Comparison of ENCODE assay signal across 19 cellular contexts in genomic region chr1:15226626-15227286, GRCh38. TPM values are rescaled to one million over a fixed set of nuclear protein-coding genes. Genes with fewer than 3 reads are reported as not detected.
"Had no signal": no experiment of that assay in that cellular context is flagged by ENCODE, and none has a peak within 500 bp of the region (broad histone marks: within the 10 kb centered on the region; RNA-seq: fewer than 3 reads in every experiment).

No MANE protein-coding gene starts in this region.

- H3K4me1 ChIP-seq: foreskin keratinocyte, prostate gland, right lobe of liver, SJCRH30 had no signal

- DNase-seq: activated CD4-positive, alpha-beta T cell treated with anti-CD3 and anti-CD28 coated beads, Interleukin-2, amount 50 U/mL, for 4 hours; activated effector memory CD4-positive, alpha-beta T cell treated with anti-CD3 and anti-CD28 coated beads, Interleukin-2, amount 50 U/mL, for 16 hours; activated T-cell treated with anti-CD3 and anti-CD28 coated beads, Interleukin-2, amount 50 U/mL, for 72 hours; amniotic stem cell; foreskin keratinocyte; glutamatergic neuron; hippocampal formation; left lung; naive thymus-derived CD8-positive, alpha-beta T cell; right lobe of liver; SJCRH30; stimulated activated CD4-positive, alpha-beta T cell treated with anti-CD3 and anti-CD28 coated beads, Interleukin-4, amount 100 ng/mL, for 24 hours; SW 1271; T-helper 2 cell had no signal

- ATAC-seq: activated naive CD4-positive, alpha-beta T cell treated with anti-CD3 and anti-CD28 coated beads, Interleukin-2, amount 50 U/mL, for 72 hours; activated T-cell treated with anti-CD3 and anti-CD28 coated beads, Interleukin-2, amount 50 U/mL, for 72 hours; foreskin keratinocyte; left lung; naive thymus-derived CD8-positive, alpha-beta T cell; right lobe of liver; stimulated activated effector memory CD8-positive, alpha-beta T cell treated with anti-CD3 and anti-CD28 coated beads, Interleukin-12 subunit alpha, Interleukin-12 subunit beta, amount 100 ng/mL, for 72 hours had no signal

- H3K9me3 ChIP-seq: left lung, prostate gland, right lobe of liver, SJCRH30 had no signal

- H3K27me3 ChIP-seq: foreskin keratinocyte, left lung, right lobe of liver had no signal

- H3K4me3 ChIP-seq: left lung, prostate gland, right lobe of liver, SJCRH30, smooth muscle cell had no signal

- H3K36me3 ChIP-seq: left lung, prostate gland, right lobe of liver, SJCRH30 had no signal

- H3K27ac ChIP-seq: foreskin keratinocyte, left lung, prostate gland, right lobe of liver, SJCRH30, VCaP had no signal

- H3K4me2 ChIP-seq: smooth muscle cell had no signal

RNA-seq across cellular contexts. Expression of gene FHAD1, which starts 20.3 kb away (rescaled TPM):
- total RNA-seq: naive thymus-derived CD8-positive, alpha-beta T cell; smooth muscle cell had no signal
- polyA plus RNA-seq: naive thymus-derived CD8-positive, alpha-beta T cell had no signal
